ENCODE assay signal across 27 cellular contexts in the genomic region with DNA sequence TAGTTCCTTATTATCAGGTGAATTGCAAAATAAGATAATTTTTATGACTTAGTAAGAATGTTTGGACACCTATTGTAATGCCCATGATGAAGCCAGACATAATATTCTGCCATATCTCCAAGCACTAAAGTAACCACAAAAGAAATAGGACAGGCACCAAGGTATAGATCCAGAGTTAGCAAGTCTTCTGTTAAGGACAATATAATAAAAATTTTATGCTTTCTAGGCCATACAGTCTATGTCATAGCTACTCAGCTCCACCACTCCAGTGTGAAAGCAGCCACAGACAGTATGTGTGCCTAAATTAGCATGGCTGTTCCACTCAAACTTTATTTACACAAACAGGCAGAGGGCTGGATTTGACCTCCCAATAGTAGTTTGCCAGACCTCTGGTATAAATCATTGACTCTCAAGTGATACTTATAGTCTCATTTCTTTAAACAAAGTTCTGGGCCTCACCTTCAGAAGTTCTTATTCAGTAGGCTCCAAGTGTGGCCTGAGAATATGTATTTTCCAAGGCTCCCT.
A peak's percentile ranks its signal among the peaks of the same experiment; 100 is the strongest.
DNase-seq lines count a peak whose midpoint lies in the region; ATAC-seq, FAIRE-seq and TF ChIP-seq lines count a peak whose summit lies in the region.
"Had no signal": no experiment of that assay in that cellular context is flagged by ENCODE, and none has a peak within 500 bp of the region (broad histone marks: within the 10 kb centered on the region; RNA-seq: fewer than 3 reads in every experiment).

No MANE protein-coding gene starts in this region.

- H3K4me1 ChIP-seq in astrocyte (ENCODE audit: insufficient read depth, low read length) (peaks cover 18% of the 10 kb centered on the region), mesenchymal stem cell (ENCODE audit: control insufficient read depth, insufficient read depth, low read depth, low read length) (peaks cover 3% of the 10 kb centered on the region), transverse colon (peaks cover 9 to 40% (median 33%) of the 10 kb centered on the region in 4 donors), esophagus squamous epithelium (peaks cover 9 to 24% (median 10%) of the 10 kb centered on the region in 3 donors)

- intact Hi-C loops in transverse colon (cut with DNase I; ENCODE audit: low total_unique reads) (no loop called here), esophagus squamous epithelium (cut with DNase I) (no loop called here)

- no peak overlapping the region for H3K18ac ChIP-seq in mesenchymal stem cell (ENCODE audit: low read depth in 1 of 2, low read length in 2 of 2)

- H3K27me3 ChIP-seq in astrocyte (ENCODE audit: insufficient read depth, low read length) (no peaks in the 10 kb centered on the region), mesenchymal stem cell (ENCODE audit: control insufficient read depth in 1 of 2, insufficient read depth in 1 of 2, low read length in 2 of 2) (peaks cover 0 to 11% of the 10 kb centered on the region in 2 experiments), transverse colon (no peaks in the 10 kb centered on the region), esophagus squamous epithelium (no peaks in the 10 kb centered on the region)
- H3K27me3 ChIP-seq: pancreas, vagina had no signal

- H3K9ac ChIP-seq in astrocyte (ENCODE audit: low read length) (no peak overlapping the region), mesenchymal stem cell (ENCODE audit: low read length) (no peak overlapping the region)
- H3K9ac ChIP-seq: SK-N-SH had no signal

- H3K79me1 ChIP-seq in mesenchymal stem cell (replicated peaks; ENCODE audit: low read length, poor library complexity, severe bottlenecking): peaks cover 2% of the 10 kb centered on the region

- no peak overlapping the region for H3K4me3 ChIP-seq in astrocyte (ENCODE audit: insufficient read depth, low read depth, low read length)
- no peak overlapping the region for H3K4me3 ChIP-seq in mesenchymal stem cell (ENCODE audit: insufficient read depth in 1 of 2, low read depth in 1 of 2, low read length in 2 of 2)
- H3K4me3 ChIP-seq in transverse colon: no peak overlapping the region
- H3K4me3 ChIP-seq in esophagus squamous epithelium: no peak overlapping the region
- H3K4me3 ChIP-seq: pancreas, vagina had no signal

- DNase-seq in NCI-H2029 (lab: John Stamatoyannopoulos, UW) (peak; percentile 33), NCI-H2029 treated with DMSO at 0.1 percent for 48 hours (lab: John Stamatoyannopoulos, UW) (no peak), astrocyte (ENCODE audit: low read depth) (no peak), mesenchymal stem cell (peak; percentile 38), transverse colon (peak; percentile 11), esophagus squamous epithelium (lab: John Stamatoyannopoulos, UW) (no peak), C1 segment of cervical spinal cord (lab: John Stamatoyannopoulos, UW) (no peak)
- DNase-seq: activated CD4-positive, alpha-beta memory T cell treated with anti-CD3 and anti-CD28 coated beads, Interleukin-2, amount 10 ng/mL, durations not matched to agents 7 days and 5 days; activated CD4-positive, CD25-positive, alpha-beta regulatory T cell treated with anti-CD3 and anti-CD28 coated beads, Interleukin-2, amount 50 U/mL, for 72 hours; activated CD8-positive, alpha-beta memory T cell treated with anti-CD3 and anti-CD28 coated beads, Interleukin-2, amount 50 U/mL, for 48 hours; activated naive CD4-positive, alpha-beta T cell treated with anti-CD3 and anti-CD28 coated beads, Interleukin-2, amount 10 ng/mL, durations not matched to agents 7 days and 5 days; AML-193; CD4-positive, alpha-beta memory T cell; cortex of kidney; endodermal cell; NCI-H1092 treated with DMSO at 0.1 percent for 48 hours; NCI-H1930; NCI-H748 treated with DMSO at 0.1 percent for 48 hours; pancreas; SK-N-SH; stimulated activated CD4-positive, alpha-beta T cell treated with anti-CD3 and anti-CD28 coated beads, Interleukin-4, amount 100 ng/mL, for 4 hours had no signal

- no peaks in the 10 kb centered on the region for H3K79me2 ChIP-seq in astrocyte (ENCODE audit: insufficient read depth, low read length)

- no peak overlapping the region for H4K8ac ChIP-seq in mesenchymal stem cell (ENCODE audit: low read length)

- H2BK120ac ChIP-seq in mesenchymal stem cell (ENCODE audit: low read depth, low read length): no peak overlapping the region

- no peak overlapping the region for H4K91ac ChIP-seq in mesenchymal stem cell (ENCODE audit: low read length)

- no peaks in the 10 kb centered on the region for H3K27me3 Mint-ChIP-seq in astrocyte (ENCODE audit: low read depth, unreplicated experiment)
- H3K27me3 Mint-ChIP-seq: activated CD4-positive, alpha-beta memory T cell treated with anti-CD3 and anti-CD28 coated beads, Interleukin-2, amount 10 ng/mL, durations not matched to agents 7 days and 5 days; activated naive CD4-positive, alpha-beta T cell treated with anti-CD3 and anti-CD28 coated beads, Interleukin-2, amount 10 ng/mL, durations not matched to agents 7 days and 5 days; CD4-positive, alpha-beta memory T cell; IgD-negative memory B cell; stimulated activated memory B cell treated with anti-CD40 and anti-IgM and Interleukin-4, amounts not matched to agents 10 μg/mL and 1 μg/mL and 100 μg/mL, for 72 hours had no signal

- H3K27ac Mint-ChIP-seq in astrocyte (ENCODE audit: unreplicated experiment): no peak overlapping the region
- H3K27ac Mint-ChIP-seq: activated CD4-positive, alpha-beta memory T cell treated with anti-CD3 and anti-CD28 coated beads, Interleukin-2, amount 10 ng/mL, durations not matched to agents 7 days and 5 days; activated naive CD4-positive, alpha-beta T cell treated with anti-CD3 and anti-CD28 coated beads, Interleukin-2, amount 10 ng/mL, durations not matched to agents 7 days and 5 days; CD4-positive, alpha-beta memory T cell; endodermal cell; IgD-negative memory B cell; stimulated activated memory B cell treated with anti-CD40 and anti-IgM and Interleukin-4, amounts not matched to agents 10 μg/mL and 1 μg/mL and 100 μg/mL, for 72 hours; T-helper 1 cell treated with Interleukin-12 subunit alpha and Interleukin-12 subunit beta and Interleukin-4 antibody, amounts not matched to agents 30 μg/mL and 1 μg/mL, for 36 hours had no signal

- no peaks in the 10 kb centered on the region for H3K36me3 ChIP-seq in astrocyte (ENCODE audit: insufficient read depth, low read length)
- H3K36me3 ChIP-seq in mesenchymal stem cell (ENCODE audit: control insufficient read depth in 1 of 2, insufficient read depth in 2 of 2, low read depth in 1 of 2, low read length in 2 of 2): peaks cover 0 to 15% of the 10 kb centered on the region in 2 experiments
- no peaks in the 10 kb centered on the region for H3K36me3 ChIP-seq in transverse colon
- H3K36me3 ChIP-seq in esophagus squamous epithelium: peaks cover 0 to 22% (median 0%) of the 10 kb centered on the region in 3 donors
- H3K36me3 ChIP-seq: vagina had no signal

- peaks cover 13% of the 10 kb centered on the region for H3K36me3 Mint-ChIP-seq in astrocyte (ENCODE audit: low read depth, unreplicated experiment)

- H4K20me1 ChIP-seq in astrocyte (ENCODE audit: insufficient read depth, low read length): no peaks in the 10 kb centered on the region

- no peaks in the 10 kb centered on the region for H3K9me3 ChIP-seq in astrocyte (ENCODE audit: insufficient read depth, low read depth, low read length)
- no peaks in the 10 kb centered on the region for H3K9me3 ChIP-seq in mesenchymal stem cell (ENCODE audit: control insufficient read depth, low read length)
- no peaks in the 10 kb centered on the region for H3K9me3 ChIP-seq in transverse colon
- H3K9me3 ChIP-seq in esophagus squamous epithelium: no peaks in the 10 kb centered on the region
- H3K9me3 ChIP-seq: pancreas, SK-N-SH, vagina had no signal

- TF ChIP-seq POLR2A in transverse colon (IDR thresholded peaks at IDR 0.05): no peak
- no peak for TF ChIP-seq POLR2A in esophagus squamous epithelium (IDR thresholded peaks at IDR 0.05)

- no peaks in the 10 kb centered on the region for H3K9me3 Mint-ChIP-seq in astrocyte (ENCODE audit: unreplicated experiment)
- H3K9me3 Mint-ChIP-seq: activated CD4-positive, alpha-beta memory T cell treated with anti-CD3 and anti-CD28 coated beads, Interleukin-2, amount 10 ng/mL, durations not matched to agents 7 days and 5 days; activated naive CD4-positive, alpha-beta T cell treated with anti-CD3 and anti-CD28 coated beads, Interleukin-2, amount 10 ng/mL, durations not matched to agents 7 days and 5 days; CD4-positive, alpha-beta memory T cell; IgD-negative memory B cell; stimulated activated memory B cell treated with anti-CD40 and anti-IgM and Interleukin-4, amounts not matched to agents 10 μg/mL and 1 μg/mL and 100 μg/mL, for 72 hours; T-helper 1 cell treated with Interleukin-12 subunit alpha and Interleukin-12 subunit beta and Interleukin-4 antibody, amounts not matched to agents 30 μg/mL and 1 μg/mL, for 36 hours had no signal

- H2BK5ac ChIP-seq in mesenchymal stem cell (ENCODE audit: low read depth, low read length, poor library complexity, severe bottlenecking): no peak overlapping the region

- no peak overlapping the region for H2BK15ac ChIP-seq in mesenchymal stem cell (ENCODE audit: low read depth, poor library complexity, severe bottlenecking)

- H3K4me1 Mint-ChIP-seq in astrocyte (ENCODE audit: low read depth, unreplicated experiment): peaks cover 24% of the 10 kb centered on the region
- H3K4me1 Mint-ChIP-seq: activated CD4-positive, alpha-beta memory T cell treated with anti-CD3 and anti-CD28 coated beads, Interleukin-2, amount 10 ng/mL, durations not matched to agents 7 days and 5 days; activated naive CD4-positive, alpha-beta T cell treated with anti-CD3 and anti-CD28 coated beads, Interleukin-2, amount 10 ng/mL, durations not matched to agents 7 days and 5 days; CD4-positive, alpha-beta memory T cell; IgD-negative memory B cell; stimulated activated memory B cell treated with anti-CD40 and anti-IgM and Interleukin-4, amounts not matched to agents 10 μg/mL and 1 μg/mL and 100 μg/mL, for 72 hours had no signal

- H3K4me3 Mint-ChIP-seq in astrocyte (ENCODE audit: unreplicated experiment): no peak overlapping the region
- H3K4me3 Mint-ChIP-seq: activated CD4-positive, alpha-beta memory T cell treated with anti-CD3 and anti-CD28 coated beads, Interleukin-2, amount 10 ng/mL, durations not matched to agents 7 days and 5 days; activated naive CD4-positive, alpha-beta T cell treated with anti-CD3 and anti-CD28 coated beads, Interleukin-2, amount 10 ng/mL, durations not matched to agents 7 days and 5 days; CD4-positive, alpha-beta memory T cell; endodermal cell; IgD-negative memory B cell; stimulated activated memory B cell treated with anti-CD40 and anti-IgM and Interleukin-4, amounts not matched to agents 10 μg/mL and 1 μg/mL and 100 μg/mL, for 72 hours; T-helper 1 cell treated with Interleukin-12 subunit alpha and Interleukin-12 subunit beta and Interleukin-4 antibody, amounts not matched to agents 30 μg/mL and 1 μg/mL, for 36 hours had no signal

- peak overlapping the region; percentile 90 for H3K27ac ChIP-seq in astrocyte (ENCODE audit: low read depth, low read length)
- H3K27ac ChIP-seq in mesenchymal stem cell (ENCODE audit: low read length, poor library complexity, severe bottlenecking): no peak overlapping the region
- peak overlapping the region; percentile 69 to 77 (median 74) for H3K27ac ChIP-seq in transverse colon
- no peak overlapping the region for H3K27ac ChIP-seq in esophagus squamous epithelium

- TF ChIP-seq EP300 in transverse colon (IDR thresholded peaks at IDR 0.05; ENCODE audit: low read depth): no peak

- no peak overlapping the region for H3K23ac ChIP-seq in mesenchymal stem cell (ENCODE audit: low read length in 2 of 2)

- TF ChIP-seq CTCF in astrocyte (IDR thresholded peaks at IDR 0.05; ENCODE audit: insufficient read depth, low read depth, low read length): no peak
- no peak for TF ChIP-seq CTCF in transverse colon (IDR thresholded peaks at IDR 0.05)
- no peak for TF ChIP-seq CTCF in esophagus squamous epithelium (IDR thresholded peaks at IDR 0.05)

- no peak for ATAC-seq in HG02571 (IDR thresholded peaks at IDR 0.05; ENCODE audit: unreplicated experiment)
- ATAC-seq: stimulated activated memory B cell treated with anti-CD40 and anti-IgM and Interleukin-4, amounts not matched to agents 10 μg/mL and 1 μg/mL and 100 μg/mL, for 72 hours had no signal

- H3K14ac ChIP-seq in mesenchymal stem cell (ENCODE audit: low read length in 2 of 2): no peak overlapping the region

- no peak for FAIRE-seq in astrocyte (lab: Jason Lieb, UNC)
- FAIRE-seq: G401.6 had no signal

- H2BK12ac ChIP-seq in mesenchymal stem cell (ENCODE audit: low read length in 2 of 2): no peak overlapping the region

- H3K4me2 ChIP-seq in astrocyte (ENCODE audit: low read length): no peak overlapping the region
- H3K4me2 ChIP-seq in mesenchymal stem cell (ENCODE audit: low read length, poor library complexity, severe bottlenecking): no peak overlapping the region
- H3K4me2 ChIP-seq: SK-N-SH had no signal

- H2AFZ ChIP-seq in astrocyte (ENCODE audit: low read depth, low read length) (no peak overlapping the region), mesenchymal stem cell (ENCODE audit: low read depth, low read length) (no peak overlapping the region)

- no peak overlapping the region for H3K4ac ChIP-seq in mesenchymal stem cell (ENCODE audit: low read depth in 1 of 2, low read length in 2 of 2)

- in situ Hi-C loops in transverse colon (cut with MboI; ENCODE audit: low pct_ligation_motif_present in 1 of 4, low pct_unique_long_range_greater_than_20kb in 1 of 4, low sequenced_read_pairs in 3 of 4): no loop called here

- no peak overlapping the region for H2AK5ac ChIP-seq in mesenchymal stem cell (ENCODE audit: low read length, severe bottlenecking)

Comparison
In these comparisons a context has a peak if more than half of its experiments do, and no peak if none do; other contexts are left out.
1. DNase-seq: peak in NCI-H2029 (single experiment), mesenchymal stem cell (single experiment) and transverse colon (single experiment); none in NCI-H2029 treated with DMSO at 0.1 percent for 48 hours (single experiment), astrocyte (single experiment), esophagus squamous epithelium (single experiment) and C1 segment of cervical spinal cord (0 of 14).
2. H3K27ac ChIP-seq: peak in astrocyte (single experiment) and transverse colon (4 of 4); none in mesenchymal stem cell (single experiment) and esophagus squamous epithelium (0 of 4).